In genomic region chr17:38871247-38871991, GRCh38 we compare ENCODE assay signal across 8 cellular contexts. TPM values are rescaled to one million over a fixed set of nuclear protein-coding genes. Genes with fewer than 3 reads are reported as not detected.
DNase-seq lines count a peak whose midpoint lies in the region; TF ChIP-seq lines count a peak whose summit lies in the region.

No MANE protein-coding gene starts in this region.

- TF ChIP-seq POLR2A in uterus (IDR thresholded peaks at IDR 0.05), result no peak

- intact Hi-C loops in posterior vena cava (cut with DNase I) (loop anchor here in 1 of 2 donors (5.0 kb wide), 1 partner anchor 51 kb away; no protein-coding TSS in a partner anchor), uterus (cut with DNase I; ENCODE audit: low total_unique reads) (no loop called here)

- DNase-seq in NCI-H1417 (lab: John Stamatoyannopoulos, UW) (peak in 2 of 3 experiments; percentile 9 to 44), NCI-H1417 treated with DMSO at 0.1 percent for 48 hours (lab: John Stamatoyannopoulos, UW) (no peak), glomerular visceral epithelial cell (ENCODE audit: extremely low spot score) (peak; percentile 78), posterior vena cava (ENCODE audit: low spot score) (peak; percentile 91), uterus (peak; percentile 75 to 79), NCI-H524 (lab: John Stamatoyannopoulos, UW) (no peak)
- peak; percentile 64 for DNase-seq in activated T-helper 9 cell treated with anti-CD3 and anti-CD28 coated beads, Interleukin-2, amount 50 U/mL, for 16 hours (ENCODE audit: low read depth)

- no peaks in the 10 kb centered on the region for H3K27me3 ChIP-seq in uterus

- no peaks in the 10 kb centered on the region for H3K36me3 ChIP-seq in uterus

- H3K27ac ChIP-seq in uterus, result peak overlapping the region; percentile 96 to 98

- peaks cover 18 to 26% of the 10 kb centered on the region in 2 donors for H3K4me1 ChIP-seq in uterus

- H3K4me3 ChIP-seq in uterus, result peak overlapping the region; percentile 84 to 95

- H3K9me3 ChIP-seq in uterus, result no peaks in the 10 kb centered on the region

- no peak for TF ChIP-seq CTCF in uterus (IDR thresholded peaks at IDR 0.05)

TF ChIP-seq in PFSK-1, 5 proteins besides CTCF, POLR2A, EP300 and RAD21:
- TF ChIP-seq POLR2AphosphoS5 (IDR thresholded peaks at IDR 0.05; ENCODE audit: low read depth, low read length) (peak; percentile 44; the same call in 1 of the 2 replicates), FOXP2 (optimal IDR thresholded peaks at IDR 0.05; ENCODE audit: borderline replicate concordance, extremely low read depth, extremely low read length, insufficient read depth) (no peak), REST (IDR thresholded peaks at IDR 0.05; ENCODE audit: insufficient read depth in 1 of 2, low read depth in 2 of 2, low read length in 2 of 2) (no peak), TAF1 (IDR thresholded peaks at IDR 0.05; ENCODE audit: borderline replicate concordance, insufficient read depth, low read length) (no peak), SIN3A (IDR thresholded peaks at IDR 0.05; ENCODE audit: borderline replicate concordance, insufficient read depth, low read length) (peak; percentile 47; the same call in 1 of the 2 replicates)

RNA-seq across cellular contexts. Expression of gene LASP1, which starts 1.6 kb away (rescaled TPM):
- 383 TPM for polyA plus RNA-seq in PFSK-1 (2012; ENCODE audit: insufficient read length, low read depth)
- total RNA-seq in posterior vena cava, result 100 to 1,000 TPM in 1 of 2 donors, 10 to 100 TPM in 1; 95.2 to 119 TPM
- 100 to 1,000 TPM in 1 of 4 donors, 10 to 100 TPM in 3; 21.2 to 119 (median 58.2) TPM for total RNA-seq in uterus

RNA-seq across cellular contexts. Expression of gene RPL23, which starts 17.9 kb away (rescaled TPM):
- 1,863 TPM for polyA plus RNA-seq in PFSK-1 (2012; ENCODE audit: insufficient read length, low read depth)
- 1,000 to 10,000 TPM; 1,179 to 1,230 TPM for total RNA-seq in posterior vena cava
- total RNA-seq in uterus, result 1,000 to 10,000 TPM; 1,418 to 5,044 (median 2,630) TPM

RNA-seq across cellular contexts. Expression of gene CWC25, which starts 46.3 kb away (rescaled TPM):
- polyA plus RNA-seq in PFSK-1 (2012; ENCODE audit: insufficient read length, low read depth), result 25.5 TPM
- total RNA-seq in posterior vena cava (10 to 100 TPM; 13.6 to 14.9 TPM), uterus (10 to 100 TPM in 3 of 4 donors, 1 to 10 TPM in 1; 9.1 to 26.2 (median 18.1) TPM)

Comparison
In these comparisons a context has a peak if more than half of its experiments do, and no peak if none do; other contexts are left out.
1. DNase-seq: peak in NCI-H1417 (2 of 3), activated T-helper 9 cell treated with anti-CD3 and anti-CD28 coated beads, Interleukin-2, amount 50 U/mL, for 16 hours (single experiment), glomerular visceral epithelial cell (single experiment), posterior vena cava (single experiment) and uterus (2 of 2); none in NCI-H1417 treated with DMSO at 0.1 percent for 48 hours (single experiment) and NCI-H524 (0 of 2).